Comparison of ENCODE assay signal across 8 cellular contexts in the genomic region with DNA sequence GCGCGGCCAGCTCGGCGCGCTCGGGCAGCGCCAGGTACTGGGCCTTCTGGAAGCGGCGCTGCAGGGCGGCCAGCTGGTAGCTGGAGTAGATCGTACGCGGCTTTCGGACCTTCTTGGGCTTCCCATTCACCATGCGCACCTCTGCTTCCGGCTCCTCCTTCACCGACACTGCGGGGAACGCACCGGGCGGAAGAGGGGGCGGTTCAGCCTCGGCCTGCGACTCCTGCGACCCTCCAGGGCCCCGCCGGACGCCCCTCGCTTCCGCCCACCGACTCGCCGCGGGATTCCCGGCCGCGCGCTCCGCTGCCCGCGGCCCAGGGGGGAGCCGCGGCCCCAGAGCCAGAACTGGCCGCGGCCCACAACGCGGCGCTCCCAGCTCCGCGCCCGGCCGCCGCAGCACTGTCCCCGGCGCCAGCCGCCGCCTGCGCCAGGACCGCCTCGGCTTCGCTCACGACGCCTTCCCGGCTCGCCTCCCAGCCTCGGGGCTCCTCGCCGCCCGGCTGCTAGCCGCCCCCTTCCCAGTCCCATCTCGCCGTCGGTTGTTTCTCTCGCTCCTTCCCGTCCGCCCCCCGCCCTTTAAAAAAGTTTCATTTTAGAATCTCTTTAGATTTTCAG. TPM values are rescaled to one million over a fixed set of nuclear protein-coding genes. Genes with fewer than 3 reads are reported as not detected.
DNase-seq lines count a peak whose midpoint lies in the region; ATAC-seq and TF ChIP-seq lines count a peak whose summit lies in the region.

No MANE protein-coding gene starts in this region.

- H3K4me3 Mint-ChIP-seq in activated CD4-positive, alpha-beta T cell treated with anti-CD3 and anti-CD28 coated beads, Interleukin-2, amount 10 ng/mL, durations not matched to agents 24 days and 14 days: peak overlapping the region; percentile 83
- peak overlapping the region; percentile 78 for H3K4me3 Mint-ChIP-seq in activated T-helper 1 cell treated with anti-CD3 and anti-CD28 coated beads, Interleukin-12 subunit alpha, Interleukin-12 subunit beta, Interleukin-2, Interleukin-4 antibody, amounts not matched to agents 30 ng/mL and 10 ng/mL and 1 ng/mL, durations not matched to agents 14 hours and 24 hours and 36 hours

- no peaks in the 10 kb centered on the region for H3K27me3 ChIP-seq in right cardiac atrium (ENCODE audit: control insufficient read depth, insufficient read depth)
- H3K27me3 ChIP-seq in sigmoid colon: peaks cover 28 to 98% (median 86%) of the 10 kb centered on the region in 3 donors

- intact Hi-C loops in activated CD4-positive, alpha-beta T cell treated with anti-CD3 and anti-CD28 coated beads, Interleukin-2, amount 10 ng/mL, durations not matched to agents 24 days and 14 days (cut with micrococcal nuclease): loop anchor here (1.0 to 10.0 kb wide), 2 partner anchors 25 to 289 kb away; partner anchors contain the start of gene SLC35B1
- intact Hi-C loops in activated T-helper 1 cell treated with anti-CD3 and anti-CD28 coated beads, Interleukin-12 subunit alpha, Interleukin-12 subunit beta, Interleukin-2, Interleukin-4 antibody, amounts not matched to agents 30 ng/mL and 10 ng/mL and 1 ng/mL, durations not matched to agents 14 hours and 24 hours and 36 hours (cut with micrococcal nuclease): loop anchor here (1.0 to 10.0 kb wide), 2 partner anchors 28 to 499 kb away; partner anchors contain the start of gene NGFR
- intact Hi-C loops in right cardiac atrium (cut with DNase I) (loop anchor here in 2 of 4 donors (10.0 kb wide), 1 partner anchor 429 kb away; no protein-coding TSS in a partner anchor), sigmoid colon (cut with DNase I) (no loop called here)

- no peak for TF ChIP-seq CTCF in sigmoid colon (IDR thresholded peaks at IDR 0.05)

- H3K4me1 ChIP-seq in right cardiac atrium (ENCODE audit: control insufficient read depth, insufficient read depth, low read length) (no peaks in the 10 kb centered on the region), sigmoid colon (peaks cover 0 to 38% (median 37%) of the 10 kb centered on the region in 4 donors)

- no peaks in the 10 kb centered on the region for H3K36me3 ChIP-seq in sigmoid colon

- H3K27ac ChIP-seq in right cardiac atrium (ENCODE audit: low read length): no peak overlapping the region
- H3K27ac ChIP-seq in sigmoid colon: no peak overlapping the region

- H3K9me3 Mint-ChIP-seq in activated CD4-positive, alpha-beta T cell treated with anti-CD3 and anti-CD28 coated beads, Interleukin-2, amount 10 ng/mL, durations not matched to agents 24 days and 14 days: no peaks in the 10 kb centered on the region
- H3K9me3 Mint-ChIP-seq in activated T-helper 1 cell treated with anti-CD3 and anti-CD28 coated beads, Interleukin-12 subunit alpha, Interleukin-12 subunit beta, Interleukin-2, Interleukin-4 antibody, amounts not matched to agents 30 ng/mL and 10 ng/mL and 1 ng/mL, durations not matched to agents 14 hours and 24 hours and 36 hours: no peaks in the 10 kb centered on the region

- H3K27ac Mint-ChIP-seq in activated CD4-positive, alpha-beta T cell treated with anti-CD3 and anti-CD28 coated beads, Interleukin-2, amount 10 ng/mL, durations not matched to agents 24 days and 14 days: no peak overlapping the region
- H3K27ac Mint-ChIP-seq in activated T-helper 1 cell treated with anti-CD3 and anti-CD28 coated beads, Interleukin-12 subunit alpha, Interleukin-12 subunit beta, Interleukin-2, Interleukin-4 antibody, amounts not matched to agents 30 ng/mL and 10 ng/mL and 1 ng/mL, durations not matched to agents 14 hours and 24 hours and 36 hours: peak overlapping the region; percentile 79

- H3K36me3 Mint-ChIP-seq in activated CD4-positive, alpha-beta T cell treated with anti-CD3 and anti-CD28 coated beads, Interleukin-2, amount 10 ng/mL, durations not matched to agents 24 days and 14 days (ENCODE audit: low read depth): no peaks in the 10 kb centered on the region
- no peaks in the 10 kb centered on the region for H3K36me3 Mint-ChIP-seq in activated T-helper 1 cell treated with anti-CD3 and anti-CD28 coated beads, Interleukin-12 subunit alpha, Interleukin-12 subunit beta, Interleukin-2, Interleukin-4 antibody, amounts not matched to agents 30 ng/mL and 10 ng/mL and 1 ng/mL, durations not matched to agents 14 hours and 24 hours and 36 hours (ENCODE audit: low read depth)

- WGBS in right cardiac atrium: 2% methylated on average over 77 of the region's 77 CpGs
- 1% methylated on average over 77 of the region's 77 CpGs for WGBS in sigmoid colon, 2 donors

- no peak for TF ChIP-seq EP300 in sigmoid colon (IDR thresholded peaks at IDR 0.05)

- ATAC-seq in right cardiac atrium (peak; percentile 34 to 52), GM19395 (IDR thresholded peaks at IDR 0.05; ENCODE audit: unreplicated experiment) (no peak), HG03108 (IDR thresholded peaks at IDR 0.05; ENCODE audit: unreplicated experiment) (no peak), GM21447 (IDR thresholded peaks at IDR 0.05; ENCODE audit: unreplicated experiment) (no peak)

- H3K4me1 Mint-ChIP-seq in activated CD4-positive, alpha-beta T cell treated with anti-CD3 and anti-CD28 coated beads, Interleukin-2, amount 10 ng/mL, durations not matched to agents 24 days and 14 days: peaks cover 20% of the 10 kb centered on the region
- peaks cover 14% of the 10 kb centered on the region for H3K4me1 Mint-ChIP-seq in activated T-helper 1 cell treated with anti-CD3 and anti-CD28 coated beads, Interleukin-12 subunit alpha, Interleukin-12 subunit beta, Interleukin-2, Interleukin-4 antibody, amounts not matched to agents 30 ng/mL and 10 ng/mL and 1 ng/mL, durations not matched to agents 14 hours and 24 hours and 36 hours (ENCODE audit: low read depth)

- TF ChIP-seq POLR2A in sigmoid colon (IDR thresholded peaks at IDR 0.05): no peak

- H3K4me3 ChIP-seq in right cardiac atrium (ENCODE audit: low read length): peak overlapping the region; percentile 51
- peak overlapping the region; percentile 14 to 49 (median 42) for H3K4me3 ChIP-seq in sigmoid colon

- peaks cover 76% of the 10 kb centered on the region for H3K27me3 Mint-ChIP-seq in activated CD4-positive, alpha-beta T cell treated with anti-CD3 and anti-CD28 coated beads, Interleukin-2, amount 10 ng/mL, durations not matched to agents 24 days and 14 days
- peaks cover 73% of the 10 kb centered on the region for H3K27me3 Mint-ChIP-seq in activated T-helper 1 cell treated with anti-CD3 and anti-CD28 coated beads, Interleukin-12 subunit alpha, Interleukin-12 subunit beta, Interleukin-2, Interleukin-4 antibody, amounts not matched to agents 30 ng/mL and 10 ng/mL and 1 ng/mL, durations not matched to agents 14 hours and 24 hours and 36 hours (ENCODE audit: insufficient read depth)

- DNase-seq in activated CD4-positive, alpha-beta T cell treated with anti-CD3 and anti-CD28 coated beads, Interleukin-2, amount 10 ng/mL, durations not matched to agents 24 days and 14 days: peak; percentile 79
- no peak for DNase-seq in activated CD4-positive, alpha-beta T cell treated with anti-CD3 and anti-CD28 coated beads, Interleukin-2, amount 50 U/mL, for 4 hours
- DNase-seq in activated T-helper 1 cell treated with anti-CD3 and anti-CD28 coated beads, Interleukin-12 subunit alpha, Interleukin-12 subunit beta, Interleukin-2, Interleukin-4 antibody, amounts not matched to agents 30 ng/mL and 10 ng/mL and 1 ng/mL, durations not matched to agents 14 hours and 24 hours and 36 hours (ENCODE audit: low spot score): peak; percentile 20
- DNase-seq in right cardiac atrium (peak in 2 of 3 donors; percentile 59 to 68), sigmoid colon (no peak)

- H3K9me3 ChIP-seq in right cardiac atrium (ENCODE audit: control insufficient read depth, low read length): no peaks in the 10 kb centered on the region
- H3K9me3 ChIP-seq in sigmoid colon: no peaks in the 10 kb centered on the region

RNA-seq across cellular contexts. Expression of gene DLX3, which starts 1.5 kb away (rescaled TPM):
- total RNA-seq in activated CD4-positive, alpha-beta T cell treated with anti-CD3 and anti-CD28 coated beads, Interleukin-2, amount 10 ng/mL, durations not matched to agents 24 days and 14 days: 0.12 TPM in 1 of 2 replicates, not detected in the other
- not detected in 2 replicates for total RNA-seq in activated T-helper 1 cell treated with anti-CD3 and anti-CD28 coated beads, Interleukin-12 subunit alpha, Interleukin-12 subunit beta, Interleukin-2, Interleukin-4 antibody, amounts not matched to agents 30 ng/mL and 10 ng/mL and 1 ng/mL, durations not matched to agents 14 hours and 24 hours and 36 hours
- total RNA-seq in right cardiac atrium: under 1 TPM in 2 of 4 donors, not detected in 2; 0.12 to 0.14 TPM
- 0.16 TPM for polyA plus RNA-seq in right cardiac atrium
- under 1 TPM in 1 of 4 donors, not detected in 3; 0.27 TPM for total RNA-seq in sigmoid colon
- polyA plus RNA-seq in sigmoid colon: under 1 TPM in 1 of 3 donors, not detected in 2; 0.07 TPM

RNA-seq across cellular contexts. Expression of gene DLX4, which starts 24.5 kb away (rescaled TPM):
- 0.21 TPM in 1 of 2 replicates, not detected in the other for total RNA-seq in activated CD4-positive, alpha-beta T cell treated with anti-CD3 and anti-CD28 coated beads, Interleukin-2, amount 10 ng/mL, durations not matched to agents 24 days and 14 days
- 0.20 TPM in 1 of 2 replicates, not detected in the other for total RNA-seq in activated T-helper 1 cell treated with anti-CD3 and anti-CD28 coated beads, Interleukin-12 subunit alpha, Interleukin-12 subunit beta, Interleukin-2, Interleukin-4 antibody, amounts not matched to agents 30 ng/mL and 10 ng/mL and 1 ng/mL, durations not matched to agents 14 hours and 24 hours and 36 hours
- under 1 TPM in 1 of 4 donors, not detected in 3; 0.12 TPM for total RNA-seq in right cardiac atrium
- 0.09 TPM for polyA plus RNA-seq in right cardiac atrium
- total RNA-seq in sigmoid colon: not detected
- polyA plus RNA-seq in sigmoid colon: under 1 TPM in 1 of 3 donors, not detected in 2; 0.34 TPM

Comparison
In these comparisons a context has a peak if more than half of its experiments do, and no peak if none do; other contexts are left out.
1. DNase-seq: peak in activated CD4-positive, alpha-beta T cell treated with anti-CD3 and anti-CD28 coated beads, Interleukin-2, amount 10 ng/mL, durations not matched to agents 24 days and 14 days (single experiment), activated T-helper 1 cell treated with anti-CD3 and anti-CD28 coated beads, Interleukin-12 subunit alpha, Interleukin-12 subunit beta, Interleukin-2, Interleukin-4 antibody, amounts not matched to agents 30 ng/mL and 10 ng/mL and 1 ng/mL, durations not matched to agents 14 hours and 24 hours and 36 hours (single experiment) and right cardiac atrium (2 of 3); none in activated CD4-positive, alpha-beta T cell treated with anti-CD3 and anti-CD28 coated beads, Interleukin-2, amount 50 U/mL, for 4 hours (0 of 2) and sigmoid colon (single experiment).
2. ATAC-seq: peak in right cardiac atrium (2 of 2); none in GM19395 (single experiment), HG03108 (single experiment) and GM21447 (single experiment).